Comparison of ENCODE assay signal across 1 cellular context in genomic region chr1:25623007-25623406, GRCh38.
TF ChIP-seq lines count a peak whose summit lies in the region.

No MANE protein-coding gene starts in this region.

TF ChIP-seq in IMR-90, 13 proteins besides CTCF, POLR2A, EP300 and RAD21:
- no peak for TF ChIP-seq MXI1 (IDR thresholded peaks at IDR 0.05; ENCODE audit: borderline replicate concordance, low read depth, low read length)
- no peak for TF ChIP-seq FOS (IDR thresholded peaks at IDR 0.05; ENCODE audit: low read depth, low read length)
- no peak for TF ChIP-seq CHD1 (IDR thresholded peaks at IDR 0.05; ENCODE audit: low read depth, low read length)
- TF ChIP-seq MAZ (IDR thresholded peaks at IDR 0.05; ENCODE audit: borderline replicate concordance, low read depth, low read length) = no peak
- TF ChIP-seq RFX5 (IDR thresholded peaks at IDR 0.05; ENCODE audit: low read depth, low read length) = no peak
- no peak for TF ChIP-seq BHLHE40 (IDR thresholded peaks at IDR 0.05; ENCODE audit: low read depth, low read length)
- TF ChIP-seq CEBPB (IDR thresholded peaks at IDR 0.05; ENCODE audit: low read depth, low read length) = no peak
- no peak for TF ChIP-seq USF2 (IDR thresholded peaks at IDR 0.05; ENCODE audit: low read depth, low read length)
- TF ChIP-seq RCOR1 (IDR thresholded peaks at IDR 0.05; ENCODE audit: insufficient replicate concordance, low read length) = no peak
- TF ChIP-seq MAFK (IDR thresholded peaks at IDR 0.05; ENCODE audit: low read depth, low read length) = no peak
- TF ChIP-seq ELK1 (IDR thresholded peaks at IDR 0.05; ENCODE audit: borderline replicate concordance, low read depth, low read length) = no peak
- TF ChIP-seq SMC3 (IDR thresholded peaks at IDR 0.05; ENCODE audit: low read depth, low read length) = no peak
TF ChIP-seq in IMR-90: peak in this region for 0.
